Comparison of ENCODE assay signal across 21 cellular contexts in the genomic region with DNA sequence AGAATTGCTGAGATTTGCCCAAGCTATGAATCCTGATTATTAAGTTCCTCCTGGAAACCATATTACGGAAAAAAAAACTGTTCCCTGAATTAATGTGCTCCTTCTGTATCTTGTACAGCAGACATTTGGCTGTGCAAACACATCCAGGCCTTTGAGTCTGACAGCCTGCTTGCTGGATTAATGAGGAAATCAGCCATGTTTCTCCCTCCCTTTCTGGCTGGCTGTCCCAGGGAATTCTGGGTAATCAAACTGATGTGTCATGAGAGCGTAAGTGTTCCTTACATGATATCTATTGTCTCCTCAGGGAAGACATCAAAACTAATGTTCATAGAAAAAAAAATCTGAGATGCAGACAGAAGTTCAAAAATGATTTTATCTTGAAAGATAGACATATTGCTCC. TPM values are rescaled to one million over a fixed set of nuclear protein-coding genes. Genes with fewer than 3 reads are reported as not detected.
"Had no signal": no experiment of that assay in that cellular context is flagged by ENCODE, and none has a peak within 500 bp of the region (broad histone marks: within the 10 kb centered on the region; RNA-seq: fewer than 3 reads in every experiment).

No MANE protein-coding gene starts in this region.

- FAIRE-seq: endometrium had no signal

- H3K27me3 ChIP-seq: cardiac muscle cell, testis had no signal

- H3K27ac ChIP-seq: cardiac muscle cell, lower lobe of right lung, testis had no signal

- H3K36me3 ChIP-seq: cardiac muscle cell, lower lobe of right lung had no signal

- H3K4me1 ChIP-seq: lower lobe of right lung, testis had no signal

- H3K9me3 ChIP-seq: lower lobe of right lung, testis had no signal

- ATAC-seq: left lobe of liver, lower lobe of right lung had no signal

- DNase-seq: activated CD4-positive, alpha-beta memory T cell treated with anti-CD3 and anti-CD28 coated beads for 36 hours; activated CD4-positive, alpha-beta T cell treated with anti-CD3 and anti-CD28 coated beads for 4 hours; activated CD4-positive, CD25-positive, alpha-beta regulatory T cell; activated effector memory CD4-positive, alpha-beta T cell treated with Interleukin-2 at 50 U/mL for 16 hours; activated naive CD4-positive, alpha-beta T cell treated with anti-CD3 and anti-CD28 coated beads for 36 hours; activated naive CD8-positive, alpha-beta T cell treated with anti-CD3 and anti-CD28 coated beads, Interleukin-2, amount 10 ng/mL, durations not matched to agents 7 days and 5 days; activated T-cell treated with anti-CD3 and anti-CD28 coated beads, Interleukin-2, amount 50 U/mL, for 48 hours; amniotic stem cell; cortex of kidney; foreskin fibroblast; lower lobe of right lung; mesendoderm; naive B cell; stimulated activated CD4-positive, alpha-beta T cell treated with anti-CD3 and anti-CD28 coated beads, Interleukin-4, amount 100 ng/mL, for 1 hour; stimulated activated naive CD4-positive, alpha-beta T cell; T-helper 1 cell; testis; trophoblast cell had no signal

- H3K4me3 ChIP-seq: cardiac muscle cell, lower lobe of right lung, testis had no signal

RNA-seq across cellular contexts. Expression of gene PGBD5, which starts 18.8 kb away (rescaled TPM):
- total RNA-seq: activated naive CD4-positive, alpha-beta T cell treated with anti-CD3 and anti-CD28 coated beads for 36 hours; activated naive CD8-positive, alpha-beta T cell treated with anti-CD3 and anti-CD28 coated beads, Interleukin-2, amount 10 ng/mL, durations not matched to agents 7 days and 5 days had no signal
